23 cellular contexts compared by ENCODE assay signal in genomic region chr10:43194266-43194665, GRCh38. TPM values are rescaled to one million over a fixed set of nuclear protein-coding genes. Genes with fewer than 3 reads are reported as not detected.
DNase-seq lines count a peak whose midpoint lies in the region; ATAC-seq and TF ChIP-seq lines count a peak whose summit lies in the region.
"Had no signal": no experiment of that assay in that cellular context is flagged by ENCODE, and none has a peak within 500 bp of the region (broad histone marks: within the 10 kb centered on the region; RNA-seq: fewer than 3 reads in every experiment).

No MANE protein-coding gene starts in this region.

- H4K8ac ChIP-seq in IMR-90 (ENCODE audit: low read depth in 2 of 2, low read length in 2 of 2), result no peak overlapping the region

- ATAC-seq in Right ventricle myocardium superior (ENCODE audit: poor library complexity), result no peak
- ATAC-seq in right cardiac atrium, result no peak
- 0 out of 2 replicates have a peak, but pooled peaks have one; percentile 9 for ATAC-seq in IMR-90 (ENCODE audit: low read depth)
- no peak for ATAC-seq in HG03439 (IDR thresholded peaks at IDR 0.05; ENCODE audit: unreplicated experiment)

- no peak overlapping the region for H2BK20ac ChIP-seq in IMR-90 (ENCODE audit: low read depth, low read length)

- H2BK5ac ChIP-seq in IMR-90 (ENCODE audit: low read depth, low read length, poor library complexity, severe bottlenecking), result no peak overlapping the region

- H3K4me1 ChIP-seq in right cardiac atrium (ENCODE audit: control insufficient read depth, insufficient read depth, low read length) (no peaks in the 10 kb centered on the region), IMR-90 (ENCODE audit: control insufficient read depth, insufficient read depth, low read length) (no peaks in the 10 kb centered on the region), tibial nerve (peaks cover 0 to 5% (median 2%) of the 10 kb centered on the region in 4 donors)
- H3K4me1 ChIP-seq: parathyroid adenoma, upper lobe of left lung had no signal

- H3K9me3 ChIP-seq in right cardiac atrium (ENCODE audit: control insufficient read depth, low read length), result no peaks in the 10 kb centered on the region
- no peaks in the 10 kb centered on the region for H3K9me3 ChIP-seq in IMR-90 (ENCODE audit: control insufficient read depth, insufficient read depth, low read length)
- no peaks in the 10 kb centered on the region for H3K9me3 ChIP-seq in tibial nerve
- H3K9me3 ChIP-seq: BLaER1, upper lobe of left lung had no signal

- H2BK120ac ChIP-seq in IMR-90 (ENCODE audit: low read depth, low read length), result no peak overlapping the region

- no peak for TF ChIP-seq POLR2A in IMR-90 (IDR thresholded peaks at IDR 0.05; ENCODE audit: low read depth, low read length)
- no peak for TF ChIP-seq POLR2A in tibial nerve (IDR thresholded peaks at IDR 0.05)

- no peak for TF ChIP-seq RAD21 in IMR-90 (IDR thresholded peaks at IDR 0.05; ENCODE audit: low read length)

- H3K9ac ChIP-seq in IMR-90 (ENCODE audit: low read depth, low read length), result no peak overlapping the region
- H3K9ac ChIP-seq: BLaER1, parathyroid adenoma had no signal

- intact Hi-C loops in Right ventricle myocardium superior (cut with DNase I), result no loop called here
- intact Hi-C loops in right cardiac atrium (cut with DNase I), result no loop called here
- intact Hi-C loops in IMR-90 (cut with micrococcal nuclease), result no loop called here

- DNase-seq in Right ventricle myocardium superior, result peak; percentile 20
- no peak for DNase-seq in right cardiac atrium
- no peak for DNase-seq in IMR-90
- DNase-seq in hepatic stellate cell (ENCODE audit: low spot score), result peak; percentile 4
- DNase-seq in tibial nerve (ENCODE audit: low spot score in 2 of 2), result no peak
- DNase-seq in NCI-H82 (lab: John Stamatoyannopoulos, UW), result no peak
- no peak for DNase-seq in activated CD4-positive, alpha-beta T cell treated with anti-CD3 and anti-CD28 coated beads for 4 hours
- DNase-seq: ACHN; activated CD4-positive, alpha-beta T cell treated with anti-CD3 and anti-CD28 coated beads for 48 hours; COR-L47; DMS79 treated with DMSO at 0.1 percent for 48 hours; Karpas-422; MV-4-11; NCI-H146; NCI-H2171; NCI-H510A treated with DMSO at 0.1 percent for 48 hours; nephron progenitor cell; stimulated activated CD4-positive, alpha-beta T cell treated with anti-CD3 and anti-CD28 coated beads, Interleukin-15, amount 100 ng/mL, for 24 hours had no signal

- CTCF ChIA-PET in IMR-90 (lab: Yijun Ruan, JAX), result interaction anchor here (0.7 to 1.7 kb wide), 2 partner anchors 9 to 11 kb away, joined by 3 to 6 read pairs; no protein-coding TSS in a partner anchor

- H3K4me2 ChIP-seq in IMR-90 (ENCODE audit: low read depth, low read length), result no peak overlapping the region
- H3K4me2 ChIP-seq: BLaER1 had no signal

- no peaks in the 10 kb centered on the region for H4K20me1 ChIP-seq in IMR-90 (ENCODE audit: insufficient read depth, low read length)
- H4K20me1 ChIP-seq: BLaER1 had no signal

- no peak overlapping the region for H3K18ac ChIP-seq in IMR-90 (ENCODE audit: low read depth, low read length)

- H3K9me1 ChIP-seq in IMR-90 (ENCODE audit: insufficient read depth, low read length), result peaks cover 4% of the 10 kb centered on the region; the same call in 1 of the 2 replicates

- dilution Hi-C loops in IMR-90 (cut with HindIII; ENCODE audit: low sequenced_read_pairs, unreplicated experiment), result no loop called here

- no peak overlapping the region for H3K4ac ChIP-seq in IMR-90 (ENCODE audit: low read depth, low read length)

- H2AK5ac ChIP-seq in IMR-90 (ENCODE audit: low read depth, low read length), result no peak overlapping the region

- H3K56ac ChIP-seq in IMR-90 (ENCODE audit: extremely low read depth, insufficient read depth, low read length), result no peak overlapping the region

- H3K36me3 ChIP-seq in IMR-90 (ENCODE audit: control insufficient read depth, insufficient read depth, low read length) (0 out of 2 replicates have a peak, but pooled peaks cover 2% of the 10 kb centered on the region), tibial nerve (peaks cover 0 to 50% (median 0%) of the 10 kb centered on the region in 3 donors)
- H3K36me3 ChIP-seq: upper lobe of left lung had no signal

- no peak overlapping the region for H3K14ac ChIP-seq in IMR-90 (replicated peaks; ENCODE audit: low read depth, low read length)

- BruUV-seq in IMR-90 (replicated peaks; lab: Mats Ljungman, UMichigan), result no TSS peak

- no peaks in the 10 kb centered on the region for H3K27me3 ChIP-seq in right cardiac atrium (ENCODE audit: control insufficient read depth, insufficient read depth)
- H3K27me3 ChIP-seq in IMR-90 (ENCODE audit: control insufficient read depth, insufficient read depth, low read length), result no peaks in the 10 kb centered on the region
- no peaks in the 10 kb centered on the region for H3K27me3 ChIP-seq in tibial nerve
- H3K27me3 ChIP-seq: BLaER1, upper lobe of left lung had no signal

- H2BK15ac ChIP-seq in IMR-90 (ENCODE audit: low read depth, low read length), result no peak overlapping the region

- in situ Hi-C loops in IMR-90 (cut with MboI; ENCODE audit: low sequenced_read_pairs), result no loop called here

- no peak overlapping the region for H3K23ac ChIP-seq in IMR-90 (ENCODE audit: low read depth, low read length)

- H4K5ac ChIP-seq in IMR-90 (ENCODE audit: low read depth, low read length), result no peak overlapping the region

- H3K27ac ChIP-seq in right cardiac atrium (ENCODE audit: low read length) (no peak overlapping the region), IMR-90 (ENCODE audit: insufficient read depth, low read length) (no peak overlapping the region), tibial nerve (no peak overlapping the region)
- H3K27ac ChIP-seq: BLaER1, epithelial cell of prostate, parathyroid adenoma, upper lobe of left lung had no signal

- WGBS in right cardiac atrium, result 63% methylated on average over 4 of the region's 4 CpGs
- 68% methylated on average over 2 of the region's 4 CpGs; no CpG with 5 or more reads in 1 of the 2 experiments for WGBS in IMR-90 (ENCODE audit: extremely low coverage in 2 of 2, insufficient read length in 1 of 2), 2 experiments
- 48 to 51% methylated on average over 4 of the region's 4 CpGs for WGBS in tibial nerve, 2 donors

- H2AK9ac ChIP-seq in IMR-90 (replicated peaks; ENCODE audit: low read depth, low read length, poor library complexity), result no peak overlapping the region

- POLR2A ChIA-PET in IMR-90 (lab: Charles Lee; ENCODE audit: unreplicated experiment), result no interaction called here

- TF ChIP-seq EP300 in tibial nerve (IDR thresholded peaks at IDR 0.05), result no peak

- no peak overlapping the region for H3K4me3 ChIP-seq in right cardiac atrium (ENCODE audit: low read length)
- H3K4me3 ChIP-seq in IMR-90 (ENCODE audit: insufficient read depth, low read depth, low read length), result no peak overlapping the region
- no peak overlapping the region for H3K4me3 ChIP-seq in tibial nerve
- H3K4me3 ChIP-seq: BLaER1, upper lobe of left lung had no signal

- TF ChIP-seq CTCF in IMR-90 (conservative IDR thresholded peaks at IDR 0.05; ENCODE audit: low read depth, low read length) (no peak), tibial nerve (IDR thresholded peaks at IDR 0.05) (no peak)

- H2AFZ ChIP-seq in IMR-90 (replicated peaks; ENCODE audit: low read length, poor library complexity), result no peak overlapping the region
- H2AFZ ChIP-seq: parathyroid adenoma had no signal

- H3K79me1 ChIP-seq in IMR-90 (ENCODE audit: low read depth in 1 of 2, low read length in 2 of 2), result no peaks in the 10 kb centered on the region

- no peak overlapping the region for H4K91ac ChIP-seq in IMR-90 (ENCODE audit: insufficient read depth, low read depth, low read length)

TF ChIP-seq in IMR-90, 13 proteins besides CTCF, POLR2A, EP300 and RAD21:
- no peak for TF ChIP-seq CHD1 (IDR thresholded peaks at IDR 0.05; ENCODE audit: low read depth, low read length)
- no peak for TF ChIP-seq MAFK (IDR thresholded peaks at IDR 0.05; ENCODE audit: low read depth, low read length)
- no peak for TF ChIP-seq MXI1 (IDR thresholded peaks at IDR 0.05; ENCODE audit: borderline replicate concordance, low read depth, low read length)
- TF ChIP-seq NFE2L2 (IDR thresholded peaks at IDR 0.05; ENCODE audit: low read depth, low read length), result no peak
- no peak for TF ChIP-seq ELK1 (IDR thresholded peaks at IDR 0.05; ENCODE audit: borderline replicate concordance, low read depth, low read length)
- no peak for TF ChIP-seq MAZ (IDR thresholded peaks at IDR 0.05; ENCODE audit: borderline replicate concordance, low read depth, low read length)
- TF ChIP-seq USF2 (IDR thresholded peaks at IDR 0.05; ENCODE audit: low read depth, low read length), result no peak
- no peak for TF ChIP-seq FOS (IDR thresholded peaks at IDR 0.05; ENCODE audit: low read depth, low read length)
- TF ChIP-seq CEBPB (IDR thresholded peaks at IDR 0.05; ENCODE audit: low read depth, low read length), result no peak

RNA-seq across cellular contexts. Expression of gene CSGALNACT2, which starts 56.0 kb away (rescaled TPM):
- 6.6 TPM for total RNA-seq in Right ventricle myocardium superior
- 10 to 100 TPM in 3 of 4 donors, 1 to 10 TPM in 1; 10.0 to 17.2 (median 10.9) TPM for total RNA-seq in right cardiac atrium
- 5.1 TPM for polyA plus RNA-seq in right cardiac atrium
- total RNA-seq in IMR-90 (2012; rRNA removed), result 6.5 and 11.4 TPM in 2 replicates
- 11.7 and 13.1 TPM in 2 replicates for polyA plus RNA-seq in IMR-90 (2012; rRNA removed)
- polyA plus RNA-seq in IMR-90 (2012; cell fraction: cytosol; rRNA removed), result 1.4 and 5.2 TPM in 2 replicates
- 1.8 and 19.5 TPM in 2 replicates for polyA plus RNA-seq in IMR-90 (2012; cell fraction: nucleus; rRNA removed; ENCODE audit: low replicate concordance)
- 10 to 100 TPM; 29.1 to 43.3 (median 34.7) TPM for total RNA-seq in tibial nerve

Comparison
In these comparisons a context has a peak if more than half of its experiments do, and no peak if none do; other contexts are left out.
1. DNase-seq: peak in Right ventricle myocardium superior (single experiment) and hepatic stellate cell (single experiment); none in right cardiac atrium (0 of 3), IMR-90 (single experiment), tibial nerve (0 of 2), NCI-H82 (single experiment) and activated CD4-positive, alpha-beta T cell treated with anti-CD3 and anti-CD28 coated beads for 4 hours (0 of 2).